16 cellular contexts compared by ENCODE assay signal in the genomic region with DNA sequence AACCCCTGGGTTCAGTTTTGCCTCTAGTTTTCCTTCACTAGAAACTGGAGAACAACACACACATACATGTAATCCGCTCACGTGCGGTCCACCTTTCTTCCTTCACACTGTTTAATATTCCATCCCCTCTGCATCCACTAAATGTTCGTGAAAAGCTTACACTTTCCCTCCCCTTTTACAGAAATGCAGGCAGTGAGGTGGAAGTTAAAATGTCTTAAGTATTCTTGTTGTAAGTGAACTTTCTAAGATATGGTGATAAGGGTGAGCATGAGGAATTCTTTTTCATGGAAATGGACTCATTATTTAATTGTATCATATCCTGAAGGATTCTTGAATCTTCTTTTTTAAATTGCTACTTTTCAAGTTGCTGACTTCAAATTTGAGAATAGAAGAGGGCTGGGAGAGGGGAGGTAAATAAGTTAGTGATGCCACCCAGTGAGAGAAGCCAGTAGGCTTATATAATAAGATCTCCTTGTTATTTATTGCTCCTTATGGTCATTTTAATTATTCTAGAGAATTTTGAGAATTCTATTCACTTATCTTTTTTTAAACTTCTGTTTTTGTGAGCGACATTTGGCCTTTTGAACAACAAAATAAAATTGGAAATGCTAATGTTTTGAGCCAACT.
DNase-seq lines count a peak whose midpoint lies in the region; TF ChIP-seq lines count a peak whose summit lies in the region.
"Had no signal": no experiment of that assay in that cellular context is flagged by ENCODE, and none has a peak within 500 bp of the region (broad histone marks: within the 10 kb centered on the region; RNA-seq: fewer than 3 reads in every experiment).

No MANE protein-coding gene starts in this region.

- H3K4me1 Mint-ChIP-seq in glutamatergic neuron (ENCODE audit: low read depth, unreplicated experiment) = peaks cover 50% of the 10 kb centered on the region
- H3K4me1 Mint-ChIP-seq in osteocyte (ENCODE audit: unreplicated experiment) = peaks cover 65% of the 10 kb centered on the region

- no peak overlapping the region for H3K4me3 ChIP-seq in SK-N-SH (ENCODE audit: low read depth in 2 of 2, low read length in 1 of 2)
- H3K4me3 ChIP-seq in tibial nerve = no peak overlapping the region
- H3K4me3 ChIP-seq: lower lobe of right lung, psoas muscle, transverse colon had no signal

- peaks cover 20 to 42% of the 10 kb centered on the region in 2 experiments for H3K36me3 ChIP-seq in SK-N-SH (replicated peaks in 1 of 2; ENCODE audit: control insufficient read depth in 1 of 2, insufficient read depth in 2 of 2, low read length in 1 of 2)
- H3K36me3 ChIP-seq in tibial nerve = peaks cover 0 to 4% (median 0%) of the 10 kb centered on the region in 3 donors
- H3K36me3 ChIP-seq: transverse colon had no signal

- H2AFZ ChIP-seq in SK-N-SH (ENCODE audit: low read depth) = no peak overlapping the region

- POLR2A ChIA-PET in SK-N-SH (lab: Yijun Ruan, JAX) = interaction anchor here (0.6 kb wide), 1 partner anchor 260 kb away, joined by 5 read pairs; no protein-coding TSS in a partner anchor

- H3K27me3 ChIP-seq in SK-N-SH (ENCODE audit: insufficient read depth) = no peaks in the 10 kb centered on the region
- no peaks in the 10 kb centered on the region for H3K27me3 ChIP-seq in tibial nerve
- H3K27me3 ChIP-seq: transverse colon had no signal

- H3K36me3 Mint-ChIP-seq in glutamatergic neuron (ENCODE audit: unreplicated experiment) (no peaks in the 10 kb centered on the region), osteocyte (ENCODE audit: unreplicated experiment) (peaks cover 19% of the 10 kb centered on the region)

- no peak for TF ChIP-seq POLR2A in tibial nerve (IDR thresholded peaks at IDR 0.05)

- TF ChIP-seq CTCF in SK-N-SH (IDR thresholded peaks at IDR 0.05) (no peak), glutamatergic neuron (IDR thresholded peaks at IDR 0.05; ENCODE audit: partially characterized antibody, unreplicated experiment) (no peak), osteocyte (IDR thresholded peaks at IDR 0.05) (no peak), tibial nerve (IDR thresholded peaks at IDR 0.05) (no peak)

- 57% methylated on average over 5 of the region's 5 CpGs for WGBS in SK-N-SH (ENCODE audit: low lambda C conversion rate)
- 67 to 70% methylated on average over 5 of the region's 5 CpGs for WGBS in tibial nerve, 2 donors

- H3F3A ChIP-seq in SK-N-SH (replicated peaks; ENCODE audit: insufficient read depth) = peaks cover 6% of the 10 kb centered on the region

- H3K27ac Mint-ChIP-seq in glutamatergic neuron (ENCODE audit: unreplicated experiment) (peak overlapping the region; percentile 80), osteocyte (ENCODE audit: unreplicated experiment) (peak overlapping the region; percentile 94)
- H3K27ac Mint-ChIP-seq: activated CD4-positive, alpha-beta T cell treated with anti-CD3 and anti-CD28 coated beads, Interleukin-2, amount 10 ng/mL, durations not matched to agents 24 days and 14 days had no signal

- H3K9me2 ChIP-seq in SK-N-SH = no peaks in the 10 kb centered on the region

- H3K4me1 ChIP-seq in SK-N-SH (ENCODE audit: control insufficient read depth in 1 of 2, insufficient read depth in 2 of 2, low read depth in 1 of 2, low read length in 1 of 2) (peaks cover 36 to 53% of the 10 kb centered on the region in 2 experiments), tibial nerve (peaks cover 0 to 34% (median 13%) of the 10 kb centered on the region in 4 donors)
- H3K4me1 ChIP-seq: lower lobe of right lung had no signal

- TF ChIP-seq RAD21 in SK-N-SH (IDR thresholded peaks at IDR 0.05; ENCODE audit: low read length) = peak; percentile 19; the same call in 1 of the 2 replicates

- CTCF ChIA-PET in SK-N-SH (lab: Yijun Ruan, JAX) = no interaction called here

- H3K9me3 ChIP-seq in SK-N-SH (no peaks in the 10 kb centered on the region), tibial nerve (no peaks in the 10 kb centered on the region)
- H3K9me3 ChIP-seq: lower lobe of right lung, psoas muscle, transverse colon had no signal

- H3K4me3 Mint-ChIP-seq in glutamatergic neuron (ENCODE audit: unreplicated experiment) (peak overlapping the region; percentile 33), osteocyte (ENCODE audit: unreplicated experiment) (no peak overlapping the region)
- H3K4me3 Mint-ChIP-seq: activated CD4-positive, alpha-beta T cell treated with anti-CD3 and anti-CD28 coated beads, Interleukin-2, amount 10 ng/mL, durations not matched to agents 24 days and 14 days had no signal

- DNase-seq in GF-D8 (lab: John Stamatoyannopoulos, UW) (peak; percentile 11), SK-N-SH (peak; percentile 11), glutamatergic neuron (no peak), osteocyte (ENCODE audit: extremely low spot score, unreplicated experiment) (no peak), NCI-H128 (lab: John Stamatoyannopoulos, UW; ENCODE audit: unreplicated experiment) (no peak), tibial nerve (ENCODE audit: low spot score in 2 of 2) (no peak), NCI-H526 treated with DMSO at 0.1 percent for 48 hours (lab: John Stamatoyannopoulos, UW) (no peak)
- DNase-seq in stimulated activated CD4-positive, alpha-beta T cell treated with anti-CD3 and anti-CD28 coated beads, Interleukin-2, amount 100 ng/mL, for 48 hours = no peak
- DNase-seq: activated CD4-positive, alpha-beta T cell treated with anti-CD3 and anti-CD28 coated beads, Interleukin-2, amount 10 ng/mL, durations not matched to agents 24 days and 14 days; cortex of kidney; lower lobe of right lung; NCI-H1930; psoas muscle; transverse colon had no signal

- H4K20me1 ChIP-seq in SK-N-SH (ENCODE audit: insufficient read depth) = peaks cover 5% of the 10 kb centered on the region; the same call in 1 of the 2 replicates

- peak overlapping the region; percentile 70 for H3K4me2 ChIP-seq in SK-N-SH

- H3K79me2 ChIP-seq in SK-N-SH (ENCODE audit: insufficient read depth) = peaks cover 48% of the 10 kb centered on the region

- no peak for TF ChIP-seq EP300 in SK-N-SH (IDR thresholded peaks at IDR 0.05; ENCODE audit: borderline replicate concordance in 1 of 2, low read depth in 1 of 2, low read length in 1 of 2)
- TF ChIP-seq EP300 in tibial nerve (IDR thresholded peaks at IDR 0.05) = no peak

- H3K9ac ChIP-seq in SK-N-SH = peak overlapping the region; percentile 22; the same call in 1 of the 2 replicates

- H3K9me3 Mint-ChIP-seq in glutamatergic neuron (ENCODE audit: unreplicated experiment) (peaks cover 6% of the 10 kb centered on the region), osteocyte (ENCODE audit: unreplicated experiment) (no peaks in the 10 kb centered on the region)
- H3K9me3 Mint-ChIP-seq: activated CD4-positive, alpha-beta T cell treated with anti-CD3 and anti-CD28 coated beads, Interleukin-2, amount 10 ng/mL, durations not matched to agents 24 days and 14 days had no signal

- peaks cover 6% of the 10 kb centered on the region for H3K27me3 Mint-ChIP-seq in glutamatergic neuron (ENCODE audit: unreplicated experiment)
- H3K27me3 Mint-ChIP-seq in osteocyte (ENCODE audit: unreplicated experiment) = no peaks in the 10 kb centered on the region
- H3K27me3 Mint-ChIP-seq: activated CD4-positive, alpha-beta T cell treated with anti-CD3 and anti-CD28 coated beads, Interleukin-2, amount 10 ng/mL, durations not matched to agents 24 days and 14 days had no signal

- H3K27ac ChIP-seq in SK-N-SH (ENCODE audit: low read depth in 2 of 2, low read length in 1 of 2) (peak overlapping the region; percentile 78 to 80), tibial nerve (peak overlapping the region in 1 of 4 donors; percentile 15)
- H3K27ac ChIP-seq: C4-2B, lower lobe of right lung, psoas muscle, RWPE1, transverse colon had no signal

TF ChIP-seq in SK-N-SH, 30 proteins besides CTCF, POLR2A, EP300 and RAD21:
- TF ChIP-seq, protein P1, sequence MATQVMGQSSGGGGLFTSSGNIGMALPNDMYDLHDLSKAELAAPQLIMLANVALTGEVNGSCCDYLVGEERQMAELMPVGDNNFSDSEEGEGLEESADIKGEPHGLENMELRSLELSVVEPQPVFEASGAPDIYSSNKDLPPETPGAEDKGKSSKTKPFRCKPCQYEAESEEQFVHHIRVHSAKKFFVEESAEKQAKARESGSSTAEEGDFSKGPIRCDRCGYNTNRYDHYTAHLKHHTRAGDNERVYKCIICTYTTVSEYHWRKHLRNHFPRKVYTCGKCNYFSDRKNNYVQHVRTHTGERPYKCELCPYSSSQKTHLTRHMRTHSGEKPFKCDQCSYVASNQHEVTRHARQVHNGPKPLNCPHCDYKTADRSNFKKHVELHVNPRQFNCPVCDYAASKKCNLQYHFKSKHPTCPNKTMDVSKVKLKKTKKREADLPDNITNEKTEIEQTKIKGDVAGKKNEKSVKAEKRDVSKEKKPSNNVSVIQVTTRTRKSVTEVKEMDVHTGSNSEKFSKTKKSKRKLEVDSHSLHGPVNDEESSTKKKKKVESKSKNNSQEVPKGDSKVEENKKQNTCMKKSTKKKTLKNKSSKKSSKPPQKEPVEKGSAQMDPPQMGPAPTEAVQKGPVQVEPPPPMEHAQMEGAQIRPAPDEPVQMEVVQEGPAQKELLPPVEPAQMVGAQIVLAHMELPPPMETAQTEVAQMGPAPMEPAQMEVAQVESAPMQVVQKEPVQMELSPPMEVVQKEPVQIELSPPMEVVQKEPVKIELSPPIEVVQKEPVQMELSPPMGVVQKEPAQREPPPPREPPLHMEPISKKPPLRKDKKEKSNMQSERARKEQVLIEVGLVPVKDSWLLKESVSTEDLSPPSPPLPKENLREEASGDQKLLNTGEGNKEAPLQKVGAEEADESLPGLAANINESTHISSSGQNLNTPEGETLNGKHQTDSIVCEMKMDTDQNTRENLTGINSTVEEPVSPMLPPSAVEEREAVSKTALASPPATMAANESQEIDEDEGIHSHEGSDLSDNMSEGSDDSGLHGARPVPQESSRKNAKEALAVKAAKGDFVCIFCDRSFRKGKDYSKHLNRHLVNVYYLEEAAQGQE (IDR thresholded peaks at IDR 0.05; ENCODE audit: low read depth, low read length) = no peak
- TF ChIP-seq YY1 (IDR thresholded peaks at IDR 0.05; ENCODE audit: low read depth) = no peak

Comparison
In these comparisons a context has a peak if more than half of its experiments do, and no peak if none do; other contexts are left out.
1. DNase-seq: peak in GF-D8 (single experiment) and SK-N-SH (single experiment); none in glutamatergic neuron (single experiment), osteocyte (single experiment), stimulated activated CD4-positive, alpha-beta T cell treated with anti-CD3 and anti-CD28 coated beads, Interleukin-2, amount 100 ng/mL, for 48 hours (0 of 2), NCI-H128 (single experiment), tibial nerve (0 of 2) and NCI-H526 treated with DMSO at 0.1 percent for 48 hours (single experiment).